In the genomic region with DNA sequence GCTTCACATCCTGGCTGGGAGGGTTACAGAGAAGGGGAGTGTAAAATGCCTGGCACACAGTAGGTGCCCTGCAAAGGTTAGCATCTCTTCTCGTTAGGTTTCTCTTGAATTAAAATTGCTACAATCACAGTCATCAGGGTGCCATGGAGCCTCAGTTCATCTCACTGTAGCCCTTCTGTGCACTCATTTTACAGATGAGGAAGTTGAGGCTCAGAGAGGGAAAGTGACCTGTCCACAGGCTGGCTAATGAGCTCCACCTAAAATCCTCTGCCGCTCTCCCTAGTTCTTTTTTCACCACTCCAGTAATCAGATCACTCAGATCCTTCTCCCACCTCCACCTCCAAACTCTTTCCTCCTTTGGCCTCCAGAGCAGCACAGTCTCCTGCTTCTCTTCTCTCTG, we compare ENCODE assay signal across 21 cellular contexts. TPM values are rescaled to one million over a fixed set of nuclear protein-coding genes. Genes with fewer than 3 reads are reported as not detected.
DNase-seq lines count a peak whose midpoint lies in the region; ATAC-seq lines count a peak whose summit lies in the region.
"Had no signal": no experiment of that assay in that cellular context is flagged by ENCODE, and none has a peak within 500 bp of the region (broad histone marks: within the 10 kb centered on the region; RNA-seq: fewer than 3 reads in every experiment).

No MANE protein-coding gene starts in this region.

- H3K27me3 Mint-ChIP-seq in CD8-positive, alpha-beta memory T cell: peaks cover 0 to 3% of the 10 kb centered on the region in 2 donors
- no peaks in the 10 kb centered on the region for H3K27me3 Mint-ChIP-seq in activated T-helper 2 cell treated with anti-CD3 and anti-CD28 coated beads, Interferon-gamma antibody, Interleukin-2, Interleukin-4, amounts not matched to agents 10 μg/mL and 5 μg/mL and 100 μg/mL, durations not matched to agents 14 hours and 24 hours and 36 hours (ENCODE audit: low read depth)
- H3K27me3 Mint-ChIP-seq in naive thymus-derived CD8-positive, alpha-beta T cell: no peaks in the 10 kb centered on the region

- H3K4me2 ChIP-seq in BLaER1 treated with 17β-estradiol and CSF1 and Interleukin-3, amounts not matched to agents 10 nM and 100 nM: peak overlapping the region; percentile 36 to 75 (median 66)

- peaks cover under 1 to 20% (median under 1%) of the 10 kb centered on the region in 3 donors for H3K36me3 Mint-ChIP-seq in CD8-positive, alpha-beta memory T cell
- no peaks in the 10 kb centered on the region for H3K36me3 Mint-ChIP-seq in activated T-helper 2 cell treated with anti-CD3 and anti-CD28 coated beads, Interferon-gamma antibody, Interleukin-2, Interleukin-4, amounts not matched to agents 10 μg/mL and 5 μg/mL and 100 μg/mL, durations not matched to agents 14 hours and 24 hours and 36 hours (ENCODE audit: low read depth)
- no peaks in the 10 kb centered on the region for H3K36me3 Mint-ChIP-seq in naive thymus-derived CD8-positive, alpha-beta T cell
- H3K36me3 Mint-ChIP-seq: activated naive CD4-positive, alpha-beta T cell treated with anti-CD3 and anti-CD28 coated beads, Interleukin-2, amount 50 U/mL, for 72 hours; brain had no signal

- peak overlapping the region; percentile 82 to 96 (median 90) for H3K27ac Mint-ChIP-seq in CD8-positive, alpha-beta memory T cell
- H3K27ac Mint-ChIP-seq in activated T-helper 2 cell treated with anti-CD3 and anti-CD28 coated beads, Interferon-gamma antibody, Interleukin-2, Interleukin-4, amounts not matched to agents 10 μg/mL and 5 μg/mL and 100 μg/mL, durations not matched to agents 14 hours and 24 hours and 36 hours: peak overlapping the region; percentile 46
- H3K27ac Mint-ChIP-seq in naive thymus-derived CD8-positive, alpha-beta T cell: peak overlapping the region; percentile 68 to 94 (median 89)
- H3K27ac Mint-ChIP-seq: brain had no signal

- H3K4me1 Mint-ChIP-seq in CD8-positive, alpha-beta memory T cell: peaks cover 54 to 71% (median 55%) of the 10 kb centered on the region in 3 donors
- peaks cover 34% of the 10 kb centered on the region for H3K4me1 Mint-ChIP-seq in activated T-helper 2 cell treated with anti-CD3 and anti-CD28 coated beads, Interferon-gamma antibody, Interleukin-2, Interleukin-4, amounts not matched to agents 10 μg/mL and 5 μg/mL and 100 μg/mL, durations not matched to agents 14 hours and 24 hours and 36 hours (ENCODE audit: low read depth)
- H3K4me1 Mint-ChIP-seq in naive thymus-derived CD8-positive, alpha-beta T cell: peaks cover 34 to 78% (median 70%) of the 10 kb centered on the region in 4 donors

- no peaks in the 10 kb centered on the region for H3K9me3 ChIP-seq in BLaER1 treated with 17β-estradiol and CSF1 and Interleukin-3, amounts not matched to agents 10 nM and 100 nM (replicated peaks in 1 of 11)
- H3K9me3 ChIP-seq in CD8-positive, alpha-beta memory T cell (ENCODE audit: low read length): no peaks in the 10 kb centered on the region
- H3K9me3 ChIP-seq: gastrocnemius medialis, sigmoid colon had no signal

- no peak for ATAC-seq in naive thymus-derived CD8-positive, alpha-beta T cell
- no peak for ATAC-seq in GM21528 (IDR thresholded peaks at IDR 0.05; ENCODE audit: low FRiP score, unreplicated experiment)
- ATAC-seq: gastrocnemius medialis had no signal

- H3K36me3 ChIP-seq in BLaER1 treated with 17β-estradiol and CSF1 and Interleukin-3, amounts not matched to agents 10 nM and 100 nM: peaks cover 0 to 85% (median 0%) of the 10 kb centered on the region in 11 experiments; a peak in 8 of 22 replicates
- no peaks in the 10 kb centered on the region for H3K36me3 ChIP-seq in CD8-positive, alpha-beta memory T cell (ENCODE audit: insufficient read depth, low read length)
- H3K36me3 ChIP-seq: gastrocnemius medialis, sigmoid colon had no signal

- DNase-seq in CD8-positive, alpha-beta memory T cell: no peak
- DNase-seq in activated T-helper 2 cell treated with anti-CD3 and anti-CD28 coated beads, Interferon-gamma antibody, Interleukin-2, Interleukin-4, amounts not matched to agents 10 μg/mL and 5 μg/mL and 100 μg/mL, durations not matched to agents 14 hours and 24 hours and 36 hours (ENCODE audit: low spot score): no peak
- no peak for DNase-seq in naive thymus-derived CD8-positive, alpha-beta T cell
- DNase-seq in stimulated activated CD4-positive, alpha-beta T cell treated with anti-CD3 and anti-CD28 coated beads, Interleukin-15, amount 100 ng/mL, for 24 hours: no peak
- no peak for DNase-seq in NCI-H226
- DNase-seq in NCI-H1092 (lab: John Stamatoyannopoulos, UW): no peak
- DNase-seq: activated CD8-positive, alpha-beta memory T cell treated with anti-CD3 and anti-CD28 coated beads, Interleukin-2, amount 50 U/mL, for 4 hours; cortex of kidney; gastrocnemius medialis; NCI-H1417; NCI-H526 treated with DMSO at 0.1 percent for 48 hours; occipital lobe; Right ventricle myocardium superior; sigmoid colon; stimulated activated CD4-positive, alpha-beta T cell treated with anti-CD3 and anti-CD28 coated beads, Interleukin-4, amount 100 ng/mL, for 1 hour had no signal

- peaks cover 20 to 69% (median 45%) of the 10 kb centered on the region in 10 experiments for H3K4me1 ChIP-seq in BLaER1 treated with 17β-estradiol and CSF1 and Interleukin-3, amounts not matched to agents 10 nM and 100 nM
- peaks cover 65% of the 10 kb centered on the region for H3K4me1 ChIP-seq in CD8-positive, alpha-beta memory T cell (ENCODE audit: insufficient read depth, low read length)
- H3K4me1 ChIP-seq: gastrocnemius medialis had no signal

- intact Hi-C loops in activated T-helper 2 cell treated with anti-CD3 and anti-CD28 coated beads, Interferon-gamma antibody, Interleukin-2, Interleukin-4, amounts not matched to agents 10 μg/mL and 5 μg/mL and 100 μg/mL, durations not matched to agents 14 hours and 24 hours and 36 hours (cut with micrococcal nuclease): no loop called here

- POLR2A ChIA-PET in CD8-positive, alpha-beta memory T cell (lab: Charles Lee): interaction anchor here (1.4 kb wide), 1 partner anchor 55 kb away, joined by 3 read pairs; a partner anchor contains a TSS
- POLR2A ChIA-PET in naive thymus-derived CD8-positive, alpha-beta T cell (lab: Charles Lee): interaction anchor here (1.1 to 17.1 kb wide), 7 partner anchors 9 to 42 kb away, joined by 3 to 263 read pairs (median 3); no protein-coding TSS in a partner anchor

- H4K20me1 ChIP-seq in BLaER1 treated with 17β-estradiol and CSF1 and Interleukin-3, amounts not matched to agents 10 nM and 100 nM: peaks cover 0 to 36% (median 0%) of the 10 kb centered on the region in 11 experiments; a peak in 3 of 22 replicates

- H3K9me3 Mint-ChIP-seq in CD8-positive, alpha-beta memory T cell: no peaks in the 10 kb centered on the region
- no peaks in the 10 kb centered on the region for H3K9me3 Mint-ChIP-seq in activated T-helper 2 cell treated with anti-CD3 and anti-CD28 coated beads, Interferon-gamma antibody, Interleukin-2, Interleukin-4, amounts not matched to agents 10 μg/mL and 5 μg/mL and 100 μg/mL, durations not matched to agents 14 hours and 24 hours and 36 hours
- H3K9me3 Mint-ChIP-seq in naive thymus-derived CD8-positive, alpha-beta T cell: no peaks in the 10 kb centered on the region
- H3K9me3 Mint-ChIP-seq: activated naive CD4-positive, alpha-beta T cell treated with anti-CD3 and anti-CD28 coated beads, Interleukin-2, amount 50 U/mL, for 72 hours had no signal

- no peak overlapping the region for H3K4me3 ChIP-seq in BLaER1 treated with 17β-estradiol and CSF1 and Interleukin-3, amounts not matched to agents 10 nM and 100 nM
- H3K4me3 ChIP-seq in CD8-positive, alpha-beta memory T cell (ENCODE audit: low read length): no peak overlapping the region
- H3K4me3 ChIP-seq: gastrocnemius medialis, sigmoid colon had no signal

- H3K9ac ChIP-seq in BLaER1 treated with 17β-estradiol and CSF1 and Interleukin-3, amounts not matched to agents 10 nM and 100 nM: peak overlapping the region in 4 of 11 experiments; percentile 16 to 53 (median 36); a peak in 3 of 22 replicates

- CTCF ChIA-PET in CD8-positive, alpha-beta memory T cell (lab: Charles Lee): interaction anchor here (1.3 to 6.6 kb wide), 5 partner anchors 8 to 61 kb away, joined by 5 to 45 read pairs (median 6); no protein-coding TSS in a partner anchor

- H3K27ac ChIP-seq in BLaER1 treated with 17β-estradiol and CSF1 and Interleukin-3, amounts not matched to agents 10 nM and 100 nM: peak overlapping the region in 9 of 11 experiments; percentile 32 to 62 (median 51); a peak in 14 of 22 replicates
- H3K27ac ChIP-seq in CD8-positive, alpha-beta memory T cell (ENCODE audit: low read depth, low read length): peak overlapping the region; percentile 17
- H3K27ac ChIP-seq: epithelial cell of prostate, gastrocnemius medialis, sigmoid colon had no signal

- H3K27me3 ChIP-seq in BLaER1 treated with 17β-estradiol and CSF1 and Interleukin-3, amounts not matched to agents 10 nM and 100 nM: no peaks in the 10 kb centered on the region
- no peaks in the 10 kb centered on the region for H3K27me3 ChIP-seq in CD8-positive, alpha-beta memory T cell (ENCODE audit: insufficient read depth, low read length, poor library complexity, severe bottlenecking)
- H3K27me3 ChIP-seq: gastrocnemius medialis, sigmoid colon had no signal

- peak overlapping the region in 6 of 7 donors; percentile 40 to 78 (median 56) for H3K4me3 Mint-ChIP-seq in CD8-positive, alpha-beta memory T cell
- H3K4me3 Mint-ChIP-seq in activated T-helper 2 cell treated with anti-CD3 and anti-CD28 coated beads, Interferon-gamma antibody, Interleukin-2, Interleukin-4, amounts not matched to agents 10 μg/mL and 5 μg/mL and 100 μg/mL, durations not matched to agents 14 hours and 24 hours and 36 hours (ENCODE audit: low read depth): no peak overlapping the region
- peak overlapping the region in 9 of 10 donors; percentile 28 to 79 (median 55) for H3K4me3 Mint-ChIP-seq in naive thymus-derived CD8-positive, alpha-beta T cell
- H3K4me3 Mint-ChIP-seq: brain had no signal

RNA-seq across cellular contexts. Expression of a gene that starts 13.5 kb away (rescaled TPM):
- 10 to 100 TPM; 11.5 TPM for total RNA-seq in CD8-positive, alpha-beta memory T cell
- 1.9 TPM for polyA plus RNA-seq in CD8-positive, alpha-beta memory T cell
- total RNA-seq in activated T-helper 2 cell treated with anti-CD3 and anti-CD28 coated beads, Interferon-gamma antibody, Interleukin-2, Interleukin-4, amounts not matched to agents 10 μg/mL and 5 μg/mL and 100 μg/mL, durations not matched to agents 14 hours and 24 hours and 36 hours: 28.5 and 29.3 TPM in 2 replicates
- total RNA-seq in naive thymus-derived CD8-positive, alpha-beta T cell: 10 to 100 TPM; 19.6 to 24.7 TPM
- polyA plus RNA-seq in naive thymus-derived CD8-positive, alpha-beta T cell: 1 to 10 TPM in 2 of 3 donors, under 1 TPM in 1; 0.57 to 2.4 (median 1.0) TPM

RNA-seq across cellular contexts. Expression of a gene that starts 17.6 kb away (rescaled TPM):
- total RNA-seq in CD8-positive, alpha-beta memory T cell: 1 to 10 TPM; 1.6 to 1.8 TPM
- polyA plus RNA-seq in CD8-positive, alpha-beta memory T cell: 49.6 TPM
- 0.07 and 0.25 TPM in 2 replicates for total RNA-seq in activated T-helper 2 cell treated with anti-CD3 and anti-CD28 coated beads, Interferon-gamma antibody, Interleukin-2, Interleukin-4, amounts not matched to agents 10 μg/mL and 5 μg/mL and 100 μg/mL, durations not matched to agents 14 hours and 24 hours and 36 hours
- 1 to 10 TPM; 2.0 to 2.3 TPM for total RNA-seq in naive thymus-derived CD8-positive, alpha-beta T cell
- polyA plus RNA-seq in naive thymus-derived CD8-positive, alpha-beta T cell: 10 to 100 TPM in 1 of 3 donors, 1 to 10 TPM in 2; 1.8 to 69.5 (median 3.3) TPM
- total RNA-seq: LHCN-M2 had no signal

RNA-seq across cellular contexts. Expression of a gene that starts 54.6 kb away (rescaled TPM):
- total RNA-seq in CD8-positive, alpha-beta memory T cell: 10 to 100 TPM; 10.7 to 12.3 TPM
- 161 TPM for polyA plus RNA-seq in CD8-positive, alpha-beta memory T cell
- 35.0 and 35.2 TPM in 2 replicates for total RNA-seq in activated T-helper 2 cell treated with anti-CD3 and anti-CD28 coated beads, Interferon-gamma antibody, Interleukin-2, Interleukin-4, amounts not matched to agents 10 μg/mL and 5 μg/mL and 100 μg/mL, durations not matched to agents 14 hours and 24 hours and 36 hours
- total RNA-seq in naive thymus-derived CD8-positive, alpha-beta T cell: 10 to 100 TPM; 23.3 to 24.5 TPM
- 100 to 1,000 TPM; 145 to 171 (median 146) TPM for polyA plus RNA-seq in naive thymus-derived CD8-positive, alpha-beta T cell
